In genomic region chr17:12021604-12022003, GRCh38 we compare ENCODE assay signal across 8 cellular contexts. TPM values are rescaled to one million over a fixed set of nuclear protein-coding genes. Genes with fewer than 3 reads are reported as not detected.
DNase-seq lines count a peak whose midpoint lies in the region; ATAC-seq and TF ChIP-seq lines count a peak whose summit lies in the region.

No MANE protein-coding gene starts in this region.

- in situ Hi-C loops in gastrocnemius medialis (cut with MboI; ENCODE audit: low sequenced_read_pairs in 4 of 4): loop anchor here in 1 of 4 donors (25.0 kb wide), 1 partner anchor 991 kb away; the partner anchor contains the start of gene ELAC2

- H3K27ac ChIP-seq in RWPE2 (ENCODE audit: poor library complexity, severe bottlenecking): peak overlapping the region; percentile 83
- H3K27ac ChIP-seq in gastrocnemius medialis: peak overlapping the region in 3 of 4 donors; percentile 65 to 93 (median 86)

- H3K36me3 ChIP-seq in RWPE2 (ENCODE audit: low read depth) (peaks cover 8% of the 10 kb centered on the region; the same call in 1 of the 2 replicates), gastrocnemius medialis (no peaks in the 10 kb centered on the region)

- H3K4me1 ChIP-seq in RWPE2 (ENCODE audit: insufficient read depth, poor library complexity, severe bottlenecking) (peaks cover 36% of the 10 kb centered on the region), gastrocnemius medialis (peaks cover 31 to 42% of the 10 kb centered on the region in 2 donors)

- no peak for TF ChIP-seq POLR2A in gastrocnemius medialis (IDR thresholded peaks at IDR 0.05)

- no peaks in the 10 kb centered on the region for H3K27me3 ChIP-seq in RWPE2 (ENCODE audit: insufficient read depth, poor library complexity, severe bottlenecking)
- H3K27me3 ChIP-seq in gastrocnemius medialis: no peaks in the 10 kb centered on the region

- intact Hi-C loops in gastrocnemius medialis (cut with DNase I; ENCODE audit: low total_unique reads): loop anchor here (10.0 kb wide), 1 partner anchor 993 kb away; the partner anchor contains the start of gene ELAC2

- H3K9me3 ChIP-seq in RWPE2 (ENCODE audit: severe bottlenecking) (no peaks in the 10 kb centered on the region), gastrocnemius medialis (no peaks in the 10 kb centered on the region)

- ATAC-seq in RWPE2 (ENCODE audit: low read depth): no peak
- ATAC-seq in gastrocnemius medialis: no peak
- no peak for ATAC-seq in GM19324 (IDR thresholded peaks at IDR 0.05; ENCODE audit: low FRiP score, unreplicated experiment)
- ATAC-seq in HG03135 (IDR thresholded peaks at IDR 0.05; ENCODE audit: unreplicated experiment): no peak
- ATAC-seq in GM21526 (IDR thresholded peaks at IDR 0.05; ENCODE audit: low FRiP score, unreplicated experiment): no peak

- H3K4me3 ChIP-seq in GM12875 (ENCODE audit: low read depth, low read length) (peak overlapping the region; percentile 85), RWPE2 (ENCODE audit: severe bottlenecking) (peak overlapping the region; percentile 90), gastrocnemius medialis (peak overlapping the region; percentile 62 to 93 (median 70))

- DNase-seq in RWPE2 (ENCODE audit: low spot score) (no peak), fibroblast of peridontal ligament (ENCODE audit: extremely low read depth) (peak; percentile 5), gastrocnemius medialis (no peak), globus pallidus (ENCODE audit: low spot score) (no peak)

- no peak for TF ChIP-seq CTCF in GM12875 (IDR thresholded peaks at IDR 0.05; ENCODE audit: borderline replicate concordance, insufficient read depth, low read depth, low read length)
- TF ChIP-seq CTCF in RWPE2 (IDR thresholded peaks at IDR 0.05; ENCODE audit: poor library complexity, severe bottlenecking): no peak
- TF ChIP-seq CTCF in gastrocnemius medialis (IDR thresholded peaks at IDR 0.05 in 4 of 5, conservative IDR thresholded peaks at IDR 0.05 in 1 of 5): no peak

RNA-seq across cellular contexts. Expression of gene MAP2K4, which starts 0.9 kb away (rescaled TPM):
- total RNA-seq in gastrocnemius medialis: 10 to 100 TPM; 29.8 to 58.6 (median 30.2) TPM

RNA-seq across cellular contexts. Expression of gene ZNF18, which starts 24.3 kb away (rescaled TPM):
- 10 to 100 TPM in 1 of 4 donors, 1 to 10 TPM in 3; 4.7 to 15.8 (median 7.8) TPM for total RNA-seq in gastrocnemius medialis
